In the genomic region with DNA sequence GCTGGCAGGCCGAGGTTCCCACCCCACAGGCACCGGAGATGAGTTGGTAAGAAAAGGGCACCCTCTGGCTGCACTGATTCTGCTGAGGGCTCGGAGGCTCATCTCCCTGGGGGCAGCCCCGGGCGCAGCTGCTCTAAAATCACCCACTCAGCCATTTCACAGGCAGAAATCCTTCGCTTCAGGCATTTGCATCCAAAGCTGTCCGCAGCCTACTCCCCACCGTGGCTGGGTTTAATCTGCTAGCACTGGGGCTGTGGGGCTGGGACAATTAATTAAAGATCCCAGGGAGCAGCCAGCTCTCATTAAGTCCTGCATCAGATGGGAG, we compare ENCODE assay signal across 23 cellular contexts.
"Had no signal": no experiment of that assay in that cellular context is flagged by ENCODE, and none has a peak within 500 bp of the region (broad histone marks: within the 10 kb centered on the region; RNA-seq: fewer than 3 reads in every experiment).

No MANE protein-coding gene starts in this region.

- H3K4me3 Mint-ChIP-seq: activated B cell treated with CpG ODN at 0.5 μM for 24 hours; activated CD4-positive, alpha-beta memory T cell treated with anti-CD3 and anti-CD28 coated beads for 36 hours; activated CD8-positive, alpha-beta memory T cell treated with anti-CD3 and anti-CD28 coated beads, Interleukin-2, amount 10 ng/mL, durations not matched to agents 7 days and 5 days; activated naive CD8-positive, alpha-beta T cell treated with anti-CD3 and anti-CD28 coated beads, Interleukin-2, amount 10 ng/mL, durations not matched to agents 7 days and 5 days; central memory CD8-positive, alpha-beta T cell; mesothelial cell of epicardium; natural killer cell treated with Interleukin-12 subunit alpha and Interleukin-12 subunit beta and Interleukin-15 and Interleukin-18, amount 100 ng/mL, for 72 hours; stimulated activated memory B cell treated with anti-CD40 and anti-IgM and Interleukin-4, amounts not matched to agents 10 μg/mL and 1 μg/mL and 100 μg/mL, for 72 hours had no signal

- H3K4me1 Mint-ChIP-seq: activated B cell treated with CpG ODN at 0.5 μM for 24 hours; activated CD8-positive, alpha-beta memory T cell treated with anti-CD3 and anti-CD28 coated beads, Interleukin-2, amount 10 ng/mL, durations not matched to agents 7 days and 5 days; central memory CD8-positive, alpha-beta T cell; stimulated activated memory B cell treated with anti-CD40 and anti-IgM and Interleukin-4, amounts not matched to agents 10 μg/mL and 1 μg/mL and 100 μg/mL, for 72 hours had no signal

- H3K36me3 Mint-ChIP-seq: activated CD4-positive, alpha-beta memory T cell treated with anti-CD3 and anti-CD28 coated beads for 36 hours; activated CD8-positive, alpha-beta memory T cell treated with anti-CD3 and anti-CD28 coated beads, Interleukin-2, amount 10 ng/mL, durations not matched to agents 7 days and 5 days; activated naive CD8-positive, alpha-beta T cell treated with anti-CD3 and anti-CD28 coated beads, Interleukin-2, amount 10 ng/mL, durations not matched to agents 7 days and 5 days; mesothelial cell of epicardium; natural killer cell treated with Interleukin-12 subunit alpha and Interleukin-12 subunit beta and Interleukin-15 and Interleukin-18, amount 100 ng/mL, for 72 hours; stimulated activated memory B cell treated with anti-CD40 and anti-IgM and Interleukin-4, amounts not matched to agents 10 μg/mL and 1 μg/mL and 100 μg/mL, for 72 hours had no signal

- H3K36me3 ChIP-seq: brain microvascular endothelial cell, sigmoid colon, thoracic aorta, upper lobe of left lung had no signal

- H3K4me1 ChIP-seq: foreskin keratinocyte, sigmoid colon had no signal

- H3K27ac ChIP-seq: brain microvascular endothelial cell, coronary artery, foreskin keratinocyte, hepatocyte, sigmoid colon, thoracic aorta, upper lobe of left lung had no signal

- H3K9me3 Mint-ChIP-seq: activated B cell treated with CpG ODN at 0.5 μM for 24 hours; activated CD4-positive, alpha-beta memory T cell treated with anti-CD3 and anti-CD28 coated beads for 36 hours; activated naive CD8-positive, alpha-beta T cell treated with anti-CD3 and anti-CD28 coated beads, Interleukin-2, amount 10 ng/mL, durations not matched to agents 7 days and 5 days; activated T-helper 2 cell treated with anti-CD3 and anti-CD28 coated beads, Interferon-gamma antibody, Interleukin-2, Interleukin-4, amounts not matched to agents 10 μg/mL and 5 μg/mL and 100 μg/mL, durations not matched to agents 14 hours and 24 hours and 36 hours; central memory CD8-positive, alpha-beta T cell; mesothelial cell of epicardium; natural killer cell treated with Interleukin-12 subunit alpha and Interleukin-12 subunit beta and Interleukin-15 and Interleukin-18, amount 100 ng/mL, for 72 hours; stimulated activated memory B cell treated with anti-CD40 and anti-IgM and Interleukin-4, amounts not matched to agents 10 μg/mL and 1 μg/mL and 100 μg/mL, for 72 hours had no signal

- H3K4me3 ChIP-seq: coronary artery, hepatocyte, lung, sigmoid colon, thoracic aorta, upper lobe of left lung had no signal

- H3K27ac Mint-ChIP-seq: activated B cell treated with CpG ODN at 0.5 μM for 24 hours; activated CD4-positive, alpha-beta memory T cell treated with anti-CD3 and anti-CD28 coated beads for 36 hours; activated CD8-positive, alpha-beta memory T cell treated with anti-CD3 and anti-CD28 coated beads, Interleukin-2, amount 10 ng/mL, durations not matched to agents 7 days and 5 days; activated naive CD8-positive, alpha-beta T cell treated with anti-CD3 and anti-CD28 coated beads, Interleukin-2, amount 10 ng/mL, durations not matched to agents 7 days and 5 days; activated T-helper 2 cell treated with anti-CD3 and anti-CD28 coated beads, Interferon-gamma antibody, Interleukin-2, Interleukin-4, amounts not matched to agents 10 μg/mL and 5 μg/mL and 100 μg/mL, durations not matched to agents 14 hours and 24 hours and 36 hours; mesothelial cell of epicardium; natural killer cell treated with Interleukin-12 subunit alpha and Interleukin-12 subunit beta and Interleukin-15 and Interleukin-18, amount 100 ng/mL, for 72 hours; stimulated activated memory B cell treated with anti-CD40 and anti-IgM and Interleukin-4, amounts not matched to agents 10 μg/mL and 1 μg/mL and 100 μg/mL, for 72 hours had no signal

- ATAC-seq: activated CD8-positive, alpha-beta memory T cell treated with anti-CD3 and anti-CD28 coated beads, Interleukin-2, amount 10 ng/mL, durations not matched to agents 7 days and 5 days; foreskin keratinocyte; left cardiac atrium; natural killer cell treated with Interleukin-12 subunit alpha and Interleukin-12 subunit beta and Interleukin-15 and Interleukin-18, amount 100 ng/mL, for 72 hours; stimulated activated memory B cell treated with anti-CD40 and anti-IgM and Interleukin-4, amounts not matched to agents 10 μg/mL and 1 μg/mL and 100 μg/mL, for 72 hours had no signal

- H3K27me3 ChIP-seq: brain microvascular endothelial cell, hepatocyte, upper lobe of left lung had no signal

- DNase-seq: activated B cell treated with CpG ODN at 0.5 μM for 24 hours; activated CD4-positive, alpha-beta memory T cell treated with anti-CD3 and anti-CD28 coated beads for 36 hours; activated CD4-positive, alpha-beta T cell treated with anti-CD3 and anti-CD28 coated beads for 4 hours; activated CD8-positive, alpha-beta memory T cell treated with anti-CD3 and anti-CD28 coated beads, Interleukin-2, amount 10 ng/mL, durations not matched to agents 7 days and 5 days; activated naive CD4-positive, alpha-beta T cell treated with Interleukin-2 at 50 U/mL for 16 hours; activated naive CD8-positive, alpha-beta T cell treated with anti-CD3 and anti-CD28 coated beads, Interleukin-2, amount 10 ng/mL, durations not matched to agents 7 days and 5 days; activated T-cell treated with anti-CD3 and anti-CD28 coated beads, Interleukin-2, amount 50 U/mL, for 1 hour; brain microvascular endothelial cell; foreskin keratinocyte; left cardiac atrium; nucleus accumbens; stimulated activated CD4-positive, alpha-beta T cell treated with anti-CD3 and anti-CD28 coated beads, Interleukin-4, amount 100 ng/mL, for 4 hours; upper lobe of left lung had no signal

- H3K9me3 ChIP-seq: sigmoid colon, thoracic aorta, upper lobe of left lung had no signal
